13 cellular contexts compared by ENCODE assay signal in the genomic region with DNA sequence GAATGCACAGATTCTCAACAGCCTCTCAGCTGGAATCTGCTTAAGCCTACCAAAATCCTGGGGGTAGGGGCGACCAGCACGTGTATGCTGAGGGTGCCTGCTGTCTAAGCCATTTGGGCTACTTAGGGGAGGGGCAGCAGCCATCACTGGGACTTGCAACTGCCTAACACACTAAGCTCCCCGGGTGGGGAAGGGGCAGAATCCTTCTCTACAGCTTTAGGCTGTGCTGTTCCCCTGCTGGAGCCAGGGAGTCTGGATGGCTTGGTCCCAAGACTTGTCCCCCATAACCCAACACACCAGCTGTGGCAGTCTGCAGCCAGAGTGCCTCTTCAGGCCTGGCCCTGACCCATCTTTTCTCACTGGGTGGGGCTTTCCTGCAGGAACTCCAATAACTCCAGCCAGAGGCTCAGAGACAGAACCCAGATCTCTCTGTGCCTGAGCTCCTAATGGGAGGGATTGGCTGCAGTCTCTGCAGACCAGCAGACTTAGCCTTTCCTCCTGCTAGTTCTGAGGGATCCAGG.
DNase-seq lines count a peak whose midpoint lies in the region; ATAC-seq and TF ChIP-seq lines count a peak whose summit lies in the region.
"Had no signal": no experiment of that assay in that cellular context is flagged by ENCODE, and none has a peak within 500 bp of the region (broad histone marks: within the 10 kb centered on the region; RNA-seq: fewer than 3 reads in every experiment).

No MANE protein-coding gene starts in this region.

- DNase-seq in NCI-H1694 (lab: John Stamatoyannopoulos, UW): peak; percentile 3
- no peak for DNase-seq in NCI-H1694 treated with DMSO at 0.1 percent for 48 hours (lab: John Stamatoyannopoulos, UW)
- DNase-seq in BE2C: peak; percentile 39
- DNase-seq in WERI-Rb-1: peak; percentile 9
- DNase-seq in upper lobe of right lung: peak; percentile 59
- DNase-seq in progenitor cell of endocrine pancreas (ENCODE audit: low spot score, unreplicated experiment): no peak
- no peak for DNase-seq in dorsolateral prefrontal cortex
- DNase-seq: 8988T; Calu3; CD8-positive, alpha-beta T cell; H9 had no signal

- no peaks in the 10 kb centered on the region for H3K9me3 ChIP-seq in BE2C
- no peaks in the 10 kb centered on the region for H3K9me3 ChIP-seq in WERI-Rb-1 (ENCODE audit: severe bottlenecking)
- H3K9me3 ChIP-seq in upper lobe of right lung: no peaks in the 10 kb centered on the region

- TF ChIP-seq CTCF in BE2C (IDR thresholded peaks at IDR 0.05; ENCODE audit: low read depth, low read length): no peak
- no peak for TF ChIP-seq CTCF in WERI-Rb-1 (IDR thresholded peaks at IDR 0.05; ENCODE audit: low read depth, low read length)
- no peak for TF ChIP-seq CTCF in upper lobe of right lung (IDR thresholded peaks at IDR 0.05)
- TF ChIP-seq CTCF in progenitor cell of endocrine pancreas (IDR thresholded peaks at IDR 0.05; ENCODE audit: unreplicated experiment): no peak
- no peak for TF ChIP-seq CTCF in dorsolateral prefrontal cortex (IDR thresholded peaks at IDR 0.05 in 54 of 56, conservative IDR thresholded peaks at IDR 0.05 in 2 of 56; ENCODE audit: low read depth in 1 of 56, partially characterized antibody in 56 of 56)

- peaks cover 1% of the 10 kb centered on the region for H3K36me3 Mint-ChIP-seq in progenitor cell of endocrine pancreas (ENCODE audit: insufficient read depth)
- H3K36me3 Mint-ChIP-seq: CD8-positive, alpha-beta T cell had no signal

- H3K4me3 ChIP-seq in BE2C (ENCODE audit: low read depth, low read length) (no peak overlapping the region), WERI-Rb-1 (ENCODE audit: low read depth, low read length) (no peak overlapping the region), upper lobe of right lung (no peak overlapping the region), dorsolateral prefrontal cortex (no peak overlapping the region)
- H3K4me3 ChIP-seq: BLaER1 treated with 17β-estradiol and CSF1 and Interleukin-3, amounts not matched to agents 10 nM and 100 nM had no signal

- no peak overlapping the region for H3K4me3 Mint-ChIP-seq in progenitor cell of endocrine pancreas (ENCODE audit: low read depth)
- H3K4me3 Mint-ChIP-seq: CD8-positive, alpha-beta T cell; H9 had no signal

- H3K36me3 ChIP-seq in BE2C: no peaks in the 10 kb centered on the region
- no peaks in the 10 kb centered on the region for H3K36me3 ChIP-seq in WERI-Rb-1
- no peaks in the 10 kb centered on the region for H3K36me3 ChIP-seq in upper lobe of right lung
- H3K36me3 ChIP-seq: BLaER1 treated with 17β-estradiol and CSF1 and Interleukin-3, amounts not matched to agents 10 nM and 100 nM had no signal

- peaks cover 3% of the 10 kb centered on the region for H3K4me1 Mint-ChIP-seq in progenitor cell of endocrine pancreas (ENCODE audit: low read depth)
- H3K4me1 Mint-ChIP-seq: H9 had no signal

- H3K27ac ChIP-seq in WERI-Rb-1: no peak overlapping the region
- H3K27ac ChIP-seq in upper lobe of right lung: no peak overlapping the region
- no peak overlapping the region for H3K27ac ChIP-seq in dorsolateral prefrontal cortex
- H3K27ac ChIP-seq: BLaER1 treated with 17β-estradiol and CSF1 and Interleukin-3, amounts not matched to agents 10 nM and 100 nM had no signal

- no peak for ATAC-seq in upper lobe of right lung
- ATAC-seq: CD8-positive, alpha-beta T cell; HepG2 had no signal

- H3K27ac Mint-ChIP-seq in progenitor cell of endocrine pancreas: no peak overlapping the region
- H3K27ac Mint-ChIP-seq: CD8-positive, alpha-beta T cell; H9 had no signal

- intact Hi-C loops in upper lobe of right lung (cut with DNase I) (no loop called here), dorsolateral prefrontal cortex (cut with DNase I) (no loop called here)

- H3K27me3 ChIP-seq in BE2C (no peaks in the 10 kb centered on the region), WERI-Rb-1 (ENCODE audit: insufficient read depth, low read depth, severe bottlenecking) (no peaks in the 10 kb centered on the region), upper lobe of right lung (no peaks in the 10 kb centered on the region), dorsolateral prefrontal cortex (peaks cover 0 to 6% (median 0%) of the 10 kb centered on the region in 45 donors)
- H3K27me3 ChIP-seq: BLaER1 treated with 17β-estradiol and CSF1 and Interleukin-3, amounts not matched to agents 10 nM and 100 nM had no signal

- no peaks in the 10 kb centered on the region for H3K27me3 Mint-ChIP-seq in progenitor cell of endocrine pancreas

- no peaks in the 10 kb centered on the region for H3K4me1 ChIP-seq in BE2C
- no peaks in the 10 kb centered on the region for H3K4me1 ChIP-seq in upper lobe of right lung
- H3K4me1 ChIP-seq: BLaER1 treated with 17β-estradiol and CSF1 and Interleukin-3, amounts not matched to agents 10 nM and 100 nM had no signal

- peaks cover 12% of the 10 kb centered on the region for H3K9me3 Mint-ChIP-seq in progenitor cell of endocrine pancreas (ENCODE audit: low read depth)

Comparison
In these comparisons a context has a peak if more than half of its experiments do, and no peak if none do; other contexts are left out.
1. DNase-seq: peak in NCI-H1694 (single experiment), BE2C (single experiment), WERI-Rb-1 (single experiment) and upper lobe of right lung (single experiment); none in NCI-H1694 treated with DMSO at 0.1 percent for 48 hours (single experiment), progenitor cell of endocrine pancreas (single experiment) and dorsolateral prefrontal cortex (0 of 10).